In genomic region chr18:76499596-76500340, GRCh38 we compare ENCODE assay signal across 7 cellular contexts.
DNase-seq lines count a peak whose midpoint lies in the region; ATAC-seq and TF ChIP-seq lines count a peak whose summit lies in the region.

No MANE protein-coding gene starts in this region.

- H3K4me1 Mint-ChIP-seq in stimulated activated naive B cell treated with anti-CD40 and anti-IgM and Interleukin-4, amounts not matched to agents 10 μg/mL and 1 μg/mL and 100 μg/mL, for 72 hours: peaks cover 20 to 43% of the 10 kb centered on the region in 2 donors

- H3K9me3 Mint-ChIP-seq in stimulated activated naive B cell treated with anti-CD40 and anti-IgM and Interleukin-4, amounts not matched to agents 10 μg/mL and 1 μg/mL and 100 μg/mL, for 72 hours: no peaks in the 10 kb centered on the region

- peak overlapping the region; percentile 88 for H3K27ac Mint-ChIP-seq in stimulated activated naive B cell treated with anti-CD40 and anti-IgM and Interleukin-4, amounts not matched to agents 10 μg/mL and 1 μg/mL and 100 μg/mL, for 72 hours

- peak; percentile 93 for ATAC-seq in HG02884 (IDR thresholded peaks at IDR 0.05; ENCODE audit: unreplicated experiment)
- ATAC-seq in stimulated activated naive B cell treated with anti-CD40 and anti-IgM and Interleukin-4, amounts not matched to agents 10 μg/mL and 1 μg/mL and 100 μg/mL, for 72 hours (replicated peaks): peak; percentile 86 to 89

- peak overlapping the region; percentile 26 to 45 for H3K4me3 Mint-ChIP-seq in stimulated activated naive B cell treated with anti-CD40 and anti-IgM and Interleukin-4, amounts not matched to agents 10 μg/mL and 1 μg/mL and 100 μg/mL, for 72 hours

- DNase-seq in NB4 (ENCODE audit: low read depth) (peak; percentile 88), NCI-H510A treated with DMSO at 0.1 percent for 48 hours (lab: John Stamatoyannopoulos, UW) (no peak), NCI-H1048 (lab: John Stamatoyannopoulos, UW) (no peak)
- peak; percentile 74 for DNase-seq in stimulated activated naive B cell treated with anti-CD40 and anti-IgM and Interleukin-4, amounts not matched to agents 10 μg/mL and 1 μg/mL and 100 μg/mL, for 72 hours
- no peak for DNase-seq in stimulated activated CD4-positive, alpha-beta T cell treated with anti-CD3 and anti-CD28 coated beads, Interleukin-4, amount 100 ng/mL, for 1 hour

- H3K36me3 Mint-ChIP-seq in stimulated activated naive B cell treated with anti-CD40 and anti-IgM and Interleukin-4, amounts not matched to agents 10 μg/mL and 1 μg/mL and 100 μg/mL, for 72 hours: peaks cover 3% of the 10 kb centered on the region in 2 donors

- peaks cover 0 to 6% of the 10 kb centered on the region in 2 donors for H3K27me3 Mint-ChIP-seq in stimulated activated naive B cell treated with anti-CD40 and anti-IgM and Interleukin-4, amounts not matched to agents 10 μg/mL and 1 μg/mL and 100 μg/mL, for 72 hours

- peak overlapping the region; percentile 14 for H3K4me3 ChIP-seq in NB4 (ENCODE audit: low read depth, low read length)

- TF ChIP-seq POLR2A in GM19193 (IDR thresholded peaks at IDR 0.05; ENCODE audit: extremely low read depth, insufficient read depth, insufficient read length): peak; percentile 26
- no peak for TF ChIP-seq POLR2A in NB4 (IDR thresholded peaks at IDR 0.05; ENCODE audit: extremely low read depth, insufficient read length)

- no peak for TF ChIP-seq CTCF in NB4 (IDR thresholded peaks at IDR 0.05; ENCODE audit: low read depth, low read length)

Comparison
In these comparisons a context has a peak if more than half of its experiments do, and no peak if none do; other contexts are left out.
1. DNase-seq: peak in NB4 (single experiment) and stimulated activated naive B cell treated with anti-CD40 and anti-IgM and Interleukin-4, amounts not matched to agents 10 μg/mL and 1 μg/mL and 100 μg/mL, for 72 hours (single experiment); none in NCI-H510A treated with DMSO at 0.1 percent for 48 hours (single experiment), stimulated activated CD4-positive, alpha-beta T cell treated with anti-CD3 and anti-CD28 coated beads, Interleukin-4, amount 100 ng/mL, for 1 hour (single experiment) and NCI-H1048 (single experiment).